24 cellular contexts compared by ENCODE assay signal in the genomic region with DNA sequence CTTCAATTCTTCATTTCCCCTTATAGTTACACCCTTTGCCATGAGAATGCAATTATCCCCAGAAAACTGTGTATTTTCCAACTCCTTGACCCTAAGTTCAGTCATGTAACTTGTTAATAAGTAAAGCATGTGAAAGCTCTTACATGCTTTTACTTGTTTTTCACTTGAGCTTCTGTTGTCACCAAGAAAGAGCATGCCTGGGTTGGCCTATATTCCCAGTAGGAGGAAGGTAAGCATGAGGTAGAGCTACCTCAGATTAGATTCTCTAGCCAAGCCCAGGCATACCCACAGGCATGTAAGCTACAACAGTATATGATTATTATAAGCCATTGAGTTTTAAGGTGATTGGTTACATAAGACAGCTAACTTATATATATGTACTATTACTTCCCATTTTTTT.
"Had no signal": no experiment of that assay in that cellular context is flagged by ENCODE, and none has a peak within 500 bp of the region (broad histone marks: within the 10 kb centered on the region; RNA-seq: fewer than 3 reads in every experiment).

No MANE protein-coding gene starts in this region.

- H3K27ac ChIP-seq: KMS-11, SJSA1, SK-N-MC had no signal

- H3K4me2 ChIP-seq: KMS-11 had no signal

- H3K4me1 Mint-ChIP-seq: IgD-negative memory B cell had no signal

- H3K4me3 Mint-ChIP-seq: IgD-negative memory B cell had no signal

- H3K4me1 ChIP-seq: SJSA1 had no signal

- H3K4me3 ChIP-seq: K562, SJSA1, SK-N-MC had no signal

- H3K9ac ChIP-seq: KMS-11 had no signal

- FAIRE-seq: HepG2, K562, RCC 7860 had no signal

- H3K27me3 ChIP-seq: SJSA1 had no signal

- H3K27ac Mint-ChIP-seq: IgD-negative memory B cell had no signal

- DNase-seq: Kasumi-1, MV-4-11, NCI-H1048, NCI-H1105, NCI-H1436 treated with DMSO at 0.1 percent for 48 hours, NCI-H1694, NCI-H187 treated with DMSO at 0.1 percent for 48 hours, NCI-H2029 treated with DMSO at 0.1 percent for 48 hours, NCI-H2171 treated with DMSO at 0.1 percent for 48 hours, NCI-H345, NCI-H446 treated with DMSO at 0.1 percent for 48 hours, NCI-H510A treated with DMSO at 0.1 percent for 48 hours, NCI-H69, NCI-H774, Right ventricle myocardium superior, RPMI8226, SIG-M5 had no signal

- H3K36me3 ChIP-seq: SJSA1 had no signal

- H3K9me3 ChIP-seq: SJSA1 had no signal

- ATAC-seq: HepG2, K562 had no signal

- H3K36me3 Mint-ChIP-seq: IgD-negative memory B cell had no signal
